ENCODE assay signal across 8 cellular contexts in the genomic region with DNA sequence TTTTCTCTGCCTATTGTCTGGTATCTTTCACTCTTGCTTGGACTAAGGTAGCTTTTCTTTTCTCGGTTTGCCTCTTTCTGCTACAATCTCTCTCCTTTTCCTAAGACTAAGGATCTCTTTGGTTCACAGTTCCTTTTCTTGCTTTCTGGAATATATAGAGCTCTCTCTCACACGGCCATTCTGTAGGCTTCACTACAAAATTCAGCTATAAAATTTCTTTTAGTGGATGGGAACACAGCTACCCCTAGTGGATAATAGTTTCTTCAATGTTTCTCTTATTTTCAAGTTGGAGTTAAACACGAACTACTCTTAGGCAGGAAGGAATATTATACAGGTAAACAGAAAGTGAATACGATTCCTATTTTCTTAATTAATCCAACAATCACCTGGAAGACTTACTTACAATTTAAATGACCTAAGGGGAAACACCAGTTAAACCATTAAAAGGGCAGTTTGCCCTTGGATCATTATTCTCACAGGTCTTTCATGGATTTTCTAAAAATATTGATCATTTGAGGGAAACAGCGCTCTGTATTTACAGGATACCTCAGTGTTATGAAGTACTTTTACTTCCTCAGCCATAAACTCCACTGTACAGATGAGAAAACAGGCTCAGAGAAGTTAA.
DNase-seq lines count a peak whose midpoint lies in the region; ATAC-seq, FAIRE-seq and TF ChIP-seq lines count a peak whose summit lies in the region.

No MANE protein-coding gene starts in this region.

- H3K9ac ChIP-seq in HepG2 (ENCODE audit: insufficient read depth, low read depth, low read length) = no peak overlapping the region

- WGBS in HepG2 (ENCODE audit: low lambda C conversion rate) = 3% methylated on average over 5 of the region's 5 CpGs

- H3K27ac ChIP-seq in HepG2 (ENCODE audit: extremely low read length, insufficient read depth, low read length) = no peak overlapping the region

- ATAC-seq in HepG2 (peak; percentile 63), GM19351 (IDR thresholded peaks at IDR 0.05; ENCODE audit: unreplicated experiment) (no peak)
- no peak for ATAC-seq in activated CD4-positive, CD25-positive, alpha-beta regulatory T cell treated with anti-CD3 and anti-CD28 coated beads, Interleukin-2, amount 50 U/mL, for 24 hours

- TF ChIP-seq POLR2A in HepG2 (IDR thresholded peaks at IDR 0.05; ENCODE audit: insufficient read depth in 1 of 2, low read depth in 2 of 2, low read length in 2 of 2) = no peak

- no TSS peak for BruUV-seq in HepG2 (replicated peaks; lab: Mats Ljungman, UMichigan)

- no peaks in the 10 kb centered on the region for H4K20me1 ChIP-seq in HepG2 (ENCODE audit: insufficient read depth, low read length)

- H2AFZ ChIP-seq in HepG2 (ENCODE audit: low read length) = no peak overlapping the region

- POLR2A ChIA-PET in HepG2 (lab: Yijun Ruan, JAX) = no interaction called here

- no peaks in the 10 kb centered on the region for H3K79me2 ChIP-seq in HepG2 (ENCODE audit: insufficient read depth, low read length)

- intact Hi-C loops in HepG2 (cut with micrococcal nuclease; ENCODE audit: unreplicated experiment) = loop anchor here (1.0 to 10.0 kb wide), 2 partner anchors 113 to 267 kb away; no protein-coding TSS in a partner anchor

- TF ChIP-seq RAD21 in HepG2 (CRISPR knock-in tag; IDR thresholded peaks at IDR 0.05) = no peak

- no peak for FAIRE-seq in HepG2 (lab: Jason Lieb, UNC)

- in situ Hi-C loops in astrocyte of the cerebellum (cut with HindIII; ENCODE audit: low sequenced_read_pairs) (no loop called here), HepG2 (cut with HindIII; ENCODE audit: extremely low pct_ligation_motif_present, low pct_unique_long_range_greater_than_20kb) (no loop called here)

- no peaks in the 10 kb centered on the region for H3K4me1 ChIP-seq in HepG2 (ENCODE audit: insufficient read depth, low read length)

- no peak overlapping the region for H3K4me3 ChIP-seq in astrocyte of the cerebellum (ENCODE audit: low read depth, low read length)
- H3K4me3 ChIP-seq in HepG2 (replicated peaks in 1 of 3; ENCODE audit: insufficient read depth in 1 of 3, low read depth in 2 of 3, low read length in 3 of 3) = no peak overlapping the region

- DNase-seq in DMS153 (lab: John Stamatoyannopoulos, UW) (peak; percentile 30), LHCN-M2 (ENCODE audit: low read depth) (peak; percentile 8), astrocyte of the cerebellum (ENCODE audit: low read depth) (peak; percentile 13), HepG2 (ENCODE audit: low spot score) (no peak), occipital lobe (lab: John Stamatoyannopoulos, UW) (no peak), NCI-H226 (no peak)

- TF ChIP-seq CTCF in astrocyte of the cerebellum (IDR thresholded peaks at IDR 0.05; ENCODE audit: low read depth, low read length, missing control alignments) = peak; percentile 42
- TF ChIP-seq CTCF in HepG2 (CRISPR knock-in tag; IDR thresholded peaks at IDR 0.05) = peak; percentile 21

- H3K9me3 ChIP-seq in HepG2 (ENCODE audit: low read length) = no peaks in the 10 kb centered on the region

- H3K36me3 ChIP-seq in HepG2 (replicated peaks in 1 of 2; ENCODE audit: control insufficient read depth in 1 of 2, insufficient read depth in 2 of 2, low read length in 2 of 2) = no peaks in the 10 kb centered on the region

- no peak overlapping the region for H3K4me2 ChIP-seq in HepG2 (ENCODE audit: low read depth, low read length)

- CTCF ChIA-PET in HepG2 (lab: Yijun Ruan, JAX; ENCODE audit: low intra/inter-chr PET ratio, low total read pairs) = no interaction called here

- TF ChIP-seq EP300 in HepG2 (IDR thresholded peaks at IDR 0.05; ENCODE audit: low read depth in 2 of 2, low read length in 2 of 2) (no peak), HepG2 (CRISPR knock-in tag; IDR thresholded peaks at IDR 0.05; ENCODE audit: borderline replicate concordance) (no peak)

- no peaks in the 10 kb centered on the region for H3K27me3 ChIP-seq in HepG2 (ENCODE audit: control insufficient read depth in 1 of 2, insufficient read depth in 2 of 2, low read length in 2 of 2)

TF ChIP-seq in HepG2, 621 proteins besides CTCF, POLR2A, EP300 and RAD21:
- TF ChIP-seq ZFP36L2 (CRISPR knock-in tag; IDR thresholded peaks at IDR 0.05) (no peak), STAG1 (CRISPR knock-in tag; IDR thresholded peaks at IDR 0.05) (peak; percentile 16; the same call in 1 of the 2 replicates)

Comparison
In these comparisons a context has a peak if more than half of its experiments do, and no peak if none do; other contexts are left out.
1. DNase-seq: peak in DMS153 (single experiment), LHCN-M2 (single experiment) and astrocyte of the cerebellum (single experiment); none in HepG2 (single experiment), occipital lobe (single experiment) and NCI-H226 (single experiment).